ENCODE assay signal across 10 cellular contexts in the genomic region with DNA sequence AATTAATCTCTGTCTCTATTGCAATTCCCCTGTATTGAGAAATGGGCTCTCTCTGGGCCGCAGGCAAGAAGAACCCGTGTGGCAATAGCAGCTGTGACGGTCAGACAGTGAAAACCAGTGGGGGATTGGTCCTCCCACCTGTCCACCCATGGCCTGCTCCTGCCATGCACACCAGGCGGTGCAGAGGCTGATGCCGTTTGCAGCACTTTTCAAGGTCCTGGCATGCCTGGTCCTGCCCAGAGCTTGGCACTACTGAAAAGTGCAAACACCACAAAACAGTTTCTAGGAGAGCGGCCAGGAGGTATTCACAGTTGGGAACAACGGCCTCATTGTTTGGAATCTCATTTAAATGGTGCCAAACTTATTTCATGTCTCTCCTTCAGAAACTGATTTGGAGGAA. TPM values are rescaled to one million over a fixed set of nuclear protein-coding genes. Genes with fewer than 3 reads are reported as not detected.
DNase-seq lines count a peak whose midpoint lies in the region; ATAC-seq and TF ChIP-seq lines count a peak whose summit lies in the region.
"Had no signal": no experiment of that assay in that cellular context is flagged by ENCODE, and none has a peak within 500 bp of the region (broad histone marks: within the 10 kb centered on the region; RNA-seq: fewer than 3 reads in every experiment).

No MANE protein-coding gene starts in this region.

- H3K27ac ChIP-seq in heart left ventricle (no peak overlapping the region), right atrium auricular region (no peak overlapping the region), angular gyrus (ENCODE audit: low read depth, low read length) (peak overlapping the region; percentile 70)

- TF ChIP-seq POLR2A in heart left ventricle (IDR thresholded peaks at IDR 0.05), result no peak

- no peaks in the 10 kb centered on the region for H3K27me3 Mint-ChIP-seq in Caco-2 (ENCODE audit: insufficient read depth, unreplicated experiment)

- H3K36me3 ChIP-seq in heart left ventricle (peaks cover 0 to 27% (median 6%) of the 10 kb centered on the region in 9 donors), right atrium auricular region (no peaks in the 10 kb centered on the region), Caco-2 (ENCODE audit: control insufficient read depth, insufficient read depth, low read length) (peaks cover 2% of the 10 kb centered on the region)

- intact Hi-C loops in heart left ventricle (cut with DNase I), result loop anchor here in 5 of 10 donors (5.0 kb wide), 2 partner anchors 48 to 63 kb away; no protein-coding TSS in a partner anchor
- intact Hi-C loops in Caco-2 (cut with micrococcal nuclease; ENCODE audit: unreplicated experiment), result no loop called here

- H3K4me3 Mint-ChIP-seq in Caco-2 (ENCODE audit: unreplicated experiment), result no peak overlapping the region

- peak in 1 of 5 donors; percentile 21 for DNase-seq in heart left ventricle
- no peak for DNase-seq in right atrium auricular region (ENCODE audit: low spot score)
- DNase-seq in left lobe of liver (ENCODE audit: low spot score), result peak; percentile 73
- DNase-seq in ureter (ENCODE audit: low spot score), result peak; percentile 50
- DNase-seq in stimulated activated CD4-positive, alpha-beta T cell treated with anti-CD3 and anti-CD28 coated beads, Interleukin-2, amount 100 ng/mL, for 24 hours, result no peak
- no peak for DNase-seq in NOMO-1 treated with DMSO at 0.1 percent for 48 hours (lab: John Stamatoyannopoulos, UW; ENCODE audit: unreplicated experiment)
- DNase-seq in Caco-2, result no peak
- DNase-seq: activated naive CD4-positive, alpha-beta T cell treated with Interleukin-2 at 50 U/mL for 16 hours; mesenchymal stem cell had no signal

- WGBS in heart left ventricle, 4 donors, result 57 to 78% (median 69%) methylated on average over 7 of the region's 7 CpGs

- POLR2A ChIA-PET in Caco-2 (lab: Charles Lee), result no interaction called here

- H3K36me3 Mint-ChIP-seq in Caco-2 (ENCODE audit: insufficient read depth, unreplicated experiment), result peaks cover 74% of the 10 kb centered on the region

- H3K4me1 Mint-ChIP-seq in Caco-2 (ENCODE audit: low read depth, unreplicated experiment), result peaks cover 14% of the 10 kb centered on the region

- H3K4me3 ChIP-seq in heart left ventricle, result no peak overlapping the region
- H3K4me3 ChIP-seq in right atrium auricular region, result no peak overlapping the region
- H3K4me3 ChIP-seq in Caco-2 (ENCODE audit: low read depth, low read length), result no peak overlapping the region

- ATAC-seq in heart left ventricle (peak; percentile 71 to 83 (median 80)), left lobe of liver (peak; percentile 95)

- TF ChIP-seq CTCF in heart left ventricle (IDR thresholded peaks at IDR 0.05), result no peak
- TF ChIP-seq CTCF in right atrium auricular region (IDR thresholded peaks at IDR 0.05), result no peak
- TF ChIP-seq CTCF in Caco-2 (IDR thresholded peaks at IDR 0.05; ENCODE audit: insufficient read depth in 1 of 2, low read depth in 1 of 2, low read length in 1 of 2, severe bottlenecking in 1 of 2, unreplicated experiment in 1 of 2), result no peak

- H3K27ac Mint-ChIP-seq in Caco-2 (ENCODE audit: unreplicated experiment), result no peak overlapping the region

- CTCF ChIA-PET in Caco-2 (lab: Charles Lee), result no interaction called here

- peaks cover 0 to 7% (median 0%) of the 10 kb centered on the region in 12 donors for H3K4me1 ChIP-seq in heart left ventricle
- no peaks in the 10 kb centered on the region for H3K4me1 ChIP-seq in right atrium auricular region
- H3K4me1 ChIP-seq in Caco-2, result peaks cover 23% of the 10 kb centered on the region

- no TSS peak for BruUV-seq in Caco-2 (replicated peaks; lab: Mats Ljungman, UMichigan)

- H3K9me3 ChIP-seq in heart left ventricle, result no peaks in the 10 kb centered on the region
- H3K9me3 ChIP-seq in right atrium auricular region, result no peaks in the 10 kb centered on the region
- no peaks in the 10 kb centered on the region for H3K9me3 ChIP-seq in Caco-2

- no peaks in the 10 kb centered on the region for H3K27me3 ChIP-seq in heart left ventricle
- H3K27me3 ChIP-seq in right atrium auricular region, result no peaks in the 10 kb centered on the region
- H3K27me3 ChIP-seq in Caco-2 (replicated peaks; ENCODE audit: control insufficient read depth, insufficient read depth, low read length), result no peaks in the 10 kb centered on the region

- H3K9me3 Mint-ChIP-seq in Caco-2 (ENCODE audit: unreplicated experiment), result no peaks in the 10 kb centered on the region

RNA-seq across cellular contexts. Expression of a gene that starts 41.5 kb away (rescaled TPM):
- total RNA-seq in heart left ventricle (10 to 100 TPM in 2 of 9 donors, 1 to 10 TPM in 7; 7.5 to 15.9 (median 8.9) TPM), right atrium auricular region (10 to 100 TPM in 1 of 2 donors, 1 to 10 TPM in 1; 8.0 to 11.6 TPM), left lobe of liver (9.0 TPM), ureter (17.1 TPM), Caco-2 (2022) (107 and 111 TPM in 2 replicates)
- 10 to 100 TPM in 1 of 2 donors, 1 to 10 TPM in 1; 3.5 to 12.1 TPM for polyA plus RNA-seq in heart left ventricle

RNA-seq across cellular contexts. Expression of a gene that starts 41.9 kb away (rescaled TPM):
- total RNA-seq in heart left ventricle (10 to 100 TPM; 44.6 to 85.8 (median 62.6) TPM), right atrium auricular region (10 to 100 TPM; 39.3 to 68.1 TPM), left lobe of liver (25.7 TPM), ureter (121 TPM), Caco-2 (2022) (242 and 248 TPM in 2 replicates)
- 100 to 1,000 TPM in 1 of 2 donors, 10 to 100 TPM in 1; 75.8 to 180 TPM for polyA plus RNA-seq in heart left ventricle

RNA-seq across cellular contexts. Expression of a gene that starts 45.3 kb away (rescaled TPM):
- total RNA-seq in heart left ventricle (100 to 1,000 TPM; 184 to 529 (median 329) TPM), right atrium auricular region (100 to 1,000 TPM; 205 to 370 TPM), left lobe of liver (6.1 TPM), ureter (66.6 TPM), Caco-2 (2022) (59.3 and 63.4 TPM in 2 replicates)
- polyA plus RNA-seq in heart left ventricle, result 100 to 1,000 TPM; 119 to 158 TPM

RNA-seq across cellular contexts. Expression of a gene that starts 54.4 kb away (rescaled TPM):
- total RNA-seq in heart left ventricle, result 10 to 100 TPM; 23.1 to 61.5 (median 30.9) TPM
- 10 to 100 TPM; 35.5 to 42.4 TPM for polyA plus RNA-seq in heart left ventricle
- total RNA-seq in right atrium auricular region, result 10 to 100 TPM; 31.7 to 54.9 TPM
- total RNA-seq in left lobe of liver, result 83.3 TPM
- total RNA-seq in ureter, result 165 TPM
- 150 and 172 TPM in 2 replicates for total RNA-seq in Caco-2 (2022)

RNA-seq across cellular contexts. Expression of a gene that starts 58.0 kb away (rescaled TPM):
- total RNA-seq in heart left ventricle (10 to 100 TPM; 14.8 to 24.2 (median 19.0) TPM), right atrium auricular region (10 to 100 TPM; 14.1 to 15.9 TPM), left lobe of liver (9.5 TPM), ureter (13.1 TPM), Caco-2 (2022) (18.9 and 22.7 TPM in 2 replicates)
- 10 to 100 TPM; 17.6 to 28.1 TPM for polyA plus RNA-seq in heart left ventricle

Comparison
In these comparisons a context has a peak if more than half of its experiments do, and no peak if none do; other contexts are left out.
1. DNase-seq: peak in left lobe of liver (single experiment) and ureter (single experiment); none in right atrium auricular region (single experiment), stimulated activated CD4-positive, alpha-beta T cell treated with anti-CD3 and anti-CD28 coated beads, Interleukin-2, amount 100 ng/mL, for 24 hours (0 of 2), NOMO-1 treated with DMSO at 0.1 percent for 48 hours (single experiment) and Caco-2 (0 of 2).